8 cellular contexts compared by ENCODE assay signal in the genomic region with DNA sequence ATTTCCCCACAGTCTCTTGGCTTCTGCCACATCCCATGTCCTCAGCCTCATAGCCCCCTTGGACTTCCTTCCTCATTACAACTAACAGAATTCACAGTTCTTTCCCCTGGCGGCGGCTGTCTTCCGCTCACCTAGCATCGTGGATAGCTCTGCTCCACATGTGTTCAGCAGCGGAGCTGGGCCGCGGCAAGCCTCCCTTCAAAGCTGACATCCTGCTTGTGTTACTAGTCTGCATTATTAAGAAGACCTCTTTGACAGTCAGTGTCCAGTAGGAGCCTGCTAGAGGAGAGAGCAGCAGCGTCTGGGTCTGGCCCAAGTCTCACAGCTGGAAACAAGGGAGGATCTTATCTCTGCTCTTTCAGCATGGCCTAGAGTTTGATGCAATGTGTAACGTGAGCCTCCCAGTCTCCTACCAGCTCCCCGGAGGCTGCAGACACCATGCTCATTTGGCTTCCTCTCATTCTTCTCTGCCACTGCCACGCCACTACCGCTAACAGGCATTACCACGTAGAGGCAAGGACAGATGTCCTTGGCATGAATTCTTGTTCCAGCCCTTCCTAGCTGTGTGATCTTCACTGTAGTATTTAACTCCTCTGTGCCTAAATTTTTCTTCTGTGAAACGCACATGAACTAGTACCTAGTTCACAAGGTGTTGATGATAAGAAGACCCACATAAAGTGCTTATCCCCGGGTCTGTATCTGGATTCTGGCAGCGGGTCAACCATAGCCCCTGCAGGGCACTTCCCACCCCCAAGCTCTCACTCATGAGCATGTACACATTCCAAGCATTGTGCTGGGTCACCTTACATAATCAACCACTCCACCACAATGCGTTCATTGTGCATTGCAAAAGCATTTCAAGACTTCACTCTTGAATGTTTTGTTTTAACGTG.
DNase-seq lines count a peak whose midpoint lies in the region; ATAC-seq and TF ChIP-seq lines count a peak whose summit lies in the region.

No MANE protein-coding gene starts in this region.

- ATAC-seq in omental fat pad (ENCODE audit: low FRiP score) (peak; percentile 78), HG03097 (IDR thresholded peaks at IDR 0.05; ENCODE audit: low FRiP score, unreplicated experiment) (no peak)

- peak; percentile 39 for DNase-seq in HEK293T (ENCODE audit: extremely low spot score)
- peak; percentile 94 for DNase-seq in RPMI7951 (ENCODE audit: low read depth)
- peak; percentile 74 for DNase-seq in fibroblast of gingiva (ENCODE audit: low read depth)
- no peak for DNase-seq in omental fat pad (ENCODE audit: low spot score)
- no peak for DNase-seq in LoVo (ENCODE audit: low spot score)
- DNase-seq in NCI-H2081 treated with DMSO at 0.1 percent for 48 hours (lab: John Stamatoyannopoulos, UW): no peak
- no peak for DNase-seq in HPDE6-E6E7 (ENCODE audit: extremely low spot score)

- TF ChIP-seq CTCF in omental fat pad (IDR thresholded peaks at IDR 0.05): no peak

- CTCF ChIA-PET in HEK293T (lab: Yijun Ruan, JAX): interaction anchor here (0.5 to 1.5 kb wide), 6 partner anchors 9 to 120 kb away, joined by 3 to 5 read pairs (median 3); no protein-coding TSS in a partner anchor

- POLR2A ChIA-PET in HEK293T (lab: Yijun Ruan, JAX): interaction anchor here (1.1 kb wide), 1 partner anchor 9 kb away, joined by 4 read pairs; no protein-coding TSS in a partner anchor

TF ChIP-seq in HEK293T, 16 proteins besides CTCF, POLR2A, EP300 and RAD21:
- no peak for TF ChIP-seq ARNT (IDR thresholded peaks at IDR 0.05)
- peak; percentile 41; the same call in 1 of the 2 replicates for TF ChIP-seq L3MBTL2 (conservative IDR thresholded peaks at IDR 0.05)

Comparison
In these comparisons a context has a peak if more than half of its experiments do, and no peak if none do; other contexts are left out.
1. DNase-seq: peak in HEK293T (single experiment), RPMI7951 (single experiment) and fibroblast of gingiva (single experiment); none in omental fat pad (single experiment), LoVo (single experiment), NCI-H2081 treated with DMSO at 0.1 percent for 48 hours (single experiment) and HPDE6-E6E7 (single experiment).